In the genomic region with DNA sequence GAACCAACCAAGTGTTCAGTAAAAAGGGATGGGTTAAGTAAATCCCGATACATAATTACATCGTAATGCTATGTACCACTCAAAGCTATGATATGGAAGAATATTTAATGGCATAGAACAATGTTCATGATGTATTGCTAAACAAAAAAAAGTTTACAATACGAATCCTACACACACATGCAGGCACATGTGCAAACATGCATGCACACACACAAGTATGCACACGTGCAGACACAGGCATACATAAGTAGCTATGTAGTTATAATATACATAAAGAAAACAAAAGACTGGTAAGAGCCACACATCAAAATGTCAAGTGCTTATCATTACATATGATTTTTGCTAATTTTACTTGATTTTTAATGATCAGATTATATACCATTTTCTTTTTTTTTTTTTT, we compare ENCODE assay signal across 23 cellular contexts.
"Had no signal": no experiment of that assay in that cellular context is flagged by ENCODE, and none has a peak within 500 bp of the region (broad histone marks: within the 10 kb centered on the region; RNA-seq: fewer than 3 reads in every experiment).

No MANE protein-coding gene starts in this region.

- H3K27ac ChIP-seq: dorsolateral prefrontal cortex, gastrocnemius medialis, left lung, neural progenitor cell, psoas muscle, spleen, testis, tibial artery had no signal

- H3K27me3 ChIP-seq: dorsolateral prefrontal cortex, gastrocnemius medialis, left lung, neural progenitor cell, spleen, testis, tibial artery had no signal

- H3K4me2 ChIP-seq: neural progenitor cell had no signal

- H3K9me3 ChIP-seq: gastrocnemius medialis, left lung, psoas muscle, spleen, testis, tibial artery had no signal

- H2AFZ ChIP-seq: neural progenitor cell had no signal

- ATAC-seq: gastrocnemius medialis; left cardiac atrium; left lung; naive thymus-derived CD4-positive, alpha-beta T cell; psoas muscle; right cardiac atrium; stimulated activated memory B cell treated with anti-CD40 and anti-IgM and Interleukin-4, amounts not matched to agents 10 μg/mL and 1 μg/mL and 100 μg/mL, for 72 hours; stimulated activated naive CD8-positive, alpha-beta T cell treated with anti-CD3 and anti-CD28 coated beads, Interleukin-15, Interleukin-2, amounts not matched to agents 100 U/mL and 50 U/mL, for 24 hours had no signal

- H3K4me3 Mint-ChIP-seq: naive thymus-derived CD4-positive, alpha-beta T cell; nephron; neural progenitor cell; stimulated activated memory B cell treated with anti-CD40 and anti-IgM and Interleukin-4, amounts not matched to agents 10 μg/mL and 1 μg/mL and 100 μg/mL, for 72 hours; type B pancreatic cell had no signal

- H3K27me3 Mint-ChIP-seq: stimulated activated memory B cell treated with anti-CD40 and anti-IgM and Interleukin-4, amounts not matched to agents 10 μg/mL and 1 μg/mL and 100 μg/mL, for 72 hours had no signal

- H3K4me3 ChIP-seq: dorsolateral prefrontal cortex, gastrocnemius medialis, left lung, neural progenitor cell, psoas muscle, skin epidermis, spleen, testis, tibial artery had no signal

- DNase-seq: dorsolateral prefrontal cortex; effector CD4-positive, alpha-beta T cell; gastrocnemius medialis; head of caudate nucleus; left cardiac atrium; left lung; midbrain; naive thymus-derived CD4-positive, alpha-beta T cell; psoas muscle; right cardiac atrium; spleen; stimulated activated CD4-positive, alpha-beta T cell treated with anti-CD3 and anti-CD28 coated beads, Interleukin-4, amount 100 ng/mL, for 4 hours; stimulated activated naive CD8-positive, alpha-beta T cell treated with anti-CD3 and anti-CD28 coated beads, Interleukin-15, Interleukin-2, amounts not matched to agents 100 U/mL and 50 U/mL, for 24 hours; substantia nigra; testis; tibial artery had no signal

- H3K4me1 Mint-ChIP-seq: naive thymus-derived CD4-positive, alpha-beta T cell; stimulated activated memory B cell treated with anti-CD40 and anti-IgM and Interleukin-4, amounts not matched to agents 10 μg/mL and 1 μg/mL and 100 μg/mL, for 72 hours had no signal

- H3K27ac Mint-ChIP-seq: naive thymus-derived CD4-positive, alpha-beta T cell; nephron; stimulated activated memory B cell treated with anti-CD40 and anti-IgM and Interleukin-4, amounts not matched to agents 10 μg/mL and 1 μg/mL and 100 μg/mL, for 72 hours had no signal

- H3K36me3 ChIP-seq: gastrocnemius medialis, left lung, neural progenitor cell, spleen, tibial artery had no signal

- H3K4me1 ChIP-seq: gastrocnemius medialis, left lung, neural progenitor cell, psoas muscle, spleen, testis, tibial artery had no signal

- H3K9me3 Mint-ChIP-seq: naive thymus-derived CD4-positive, alpha-beta T cell; nephron; neural progenitor cell; stimulated activated memory B cell treated with anti-CD40 and anti-IgM and Interleukin-4, amounts not matched to agents 10 μg/mL and 1 μg/mL and 100 μg/mL, for 72 hours had no signal

- FAIRE-seq: colon, urothelium cell line had no signal

- H3K9ac ChIP-seq: neural progenitor cell had no signal

- H3K36me3 Mint-ChIP-seq: naive thymus-derived CD4-positive, alpha-beta T cell; neural progenitor cell; stimulated activated memory B cell treated with anti-CD40 and anti-IgM and Interleukin-4, amounts not matched to agents 10 μg/mL and 1 μg/mL and 100 μg/mL, for 72 hours; type B pancreatic cell had no signal
